In the genomic region with DNA sequence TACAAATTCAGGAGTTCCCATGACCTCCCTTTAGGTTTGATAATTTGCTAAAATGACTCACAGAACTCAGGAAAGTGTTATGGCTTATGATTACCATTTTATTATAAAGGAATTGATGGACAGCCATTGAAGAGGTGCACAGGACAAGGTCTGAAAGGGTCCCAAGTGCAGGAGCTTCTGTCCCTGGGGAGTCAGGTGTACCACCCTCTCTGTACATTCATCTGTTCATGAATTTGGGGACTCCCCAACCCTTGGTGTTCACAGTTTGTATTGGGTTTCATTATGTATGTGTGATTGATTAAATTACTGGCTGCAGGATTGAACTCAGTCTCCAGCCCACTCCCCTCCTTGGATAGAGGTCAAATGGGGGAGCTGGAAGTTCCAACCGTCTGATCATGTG, we compare ENCODE assay signal across 21 cellular contexts. TPM values are rescaled to one million over a fixed set of nuclear protein-coding genes. Genes with fewer than 3 reads are reported as not detected.
DNase-seq lines count a peak whose midpoint lies in the region; ATAC-seq and TF ChIP-seq lines count a peak whose summit lies in the region.
"Had no signal": no experiment of that assay in that cellular context is flagged by ENCODE, and none has a peak within 500 bp of the region (broad histone marks: within the 10 kb centered on the region; RNA-seq: fewer than 3 reads in every experiment).

No MANE protein-coding gene starts in this region.

- peak; percentile 69 to 81 for ATAC-seq in activated naive CD4-positive, alpha-beta T cell treated with anti-CD3 and anti-CD28 coated beads, Interleukin-2, amount 50 U/mL, for 72 hours
- ATAC-seq in activated CD8-positive, alpha-beta T cell treated with anti-CD3 and anti-CD28 coated beads for 36 hours: peak; percentile 69
- ATAC-seq in memory B cell (ENCODE audit: low read depth): no peak
- no peak for ATAC-seq in GM18517 (IDR thresholded peaks at IDR 0.05; ENCODE audit: unreplicated experiment)
- ATAC-seq: esophagus mucosa, heart left ventricle, HepG2, right cardiac atrium had no signal

- no peak for TF ChIP-seq CTCF in activated CD8-positive, alpha-beta T cell treated with anti-CD3 and anti-CD28 coated beads for 36 hours (IDR thresholded peaks at IDR 0.05)

- CTCF ChIA-PET in activated CD8-positive, alpha-beta T cell treated with anti-CD3 and anti-CD28 coated beads for 36 hours (lab: Charles Lee): interaction anchor here (1.0 to 1.6 kb wide), 3 partner anchors 10 to 58 kb away, joined by 3 to 7 read pairs (median 3); partner anchors contain the start of gene IL10RB

- no peak overlapping the region for H3K4me3 Mint-ChIP-seq in activated CD8-positive, alpha-beta T cell treated with anti-CD3 and anti-CD28 coated beads for 36 hours
- H3K4me3 Mint-ChIP-seq in memory B cell: no peak overlapping the region
- H3K4me3 Mint-ChIP-seq: endodermal cell had no signal

- peak overlapping the region; percentile 73 to 84 for H3K27ac Mint-ChIP-seq in activated naive CD4-positive, alpha-beta T cell treated with anti-CD3 and anti-CD28 coated beads, Interleukin-2, amount 50 U/mL, for 72 hours
- H3K27ac Mint-ChIP-seq in activated CD8-positive, alpha-beta T cell treated with anti-CD3 and anti-CD28 coated beads for 36 hours: peak overlapping the region; percentile 72
- H3K27ac Mint-ChIP-seq in memory B cell: peak overlapping the region; percentile 12
- H3K27ac Mint-ChIP-seq: endodermal cell had no signal

- POLR2A ChIA-PET in activated CD8-positive, alpha-beta T cell treated with anti-CD3 and anti-CD28 coated beads for 36 hours (lab: Charles Lee): interaction anchor here (0.7 to 1.9 kb wide), 6 partner anchors 10 to 188 kb away, joined by 3 to 6 read pairs (median 4); partner anchors contain the start of gene IL10RB

- peaks cover 35 to 60% of the 10 kb centered on the region in 2 donors for H3K36me3 Mint-ChIP-seq in activated naive CD4-positive, alpha-beta T cell treated with anti-CD3 and anti-CD28 coated beads, Interleukin-2, amount 50 U/mL, for 72 hours
- peaks cover 86% of the 10 kb centered on the region for H3K36me3 Mint-ChIP-seq in activated CD8-positive, alpha-beta T cell treated with anti-CD3 and anti-CD28 coated beads for 36 hours (ENCODE audit: low read depth)
- peaks cover 47% of the 10 kb centered on the region for H3K36me3 Mint-ChIP-seq in memory B cell

- H3K27me3 Mint-ChIP-seq in activated CD8-positive, alpha-beta T cell treated with anti-CD3 and anti-CD28 coated beads for 36 hours: no peaks in the 10 kb centered on the region
- H3K27me3 Mint-ChIP-seq in memory B cell: no peaks in the 10 kb centered on the region

- intact Hi-C loops in activated CD8-positive, alpha-beta T cell treated with anti-CD3 and anti-CD28 coated beads for 36 hours (cut with micrococcal nuclease): no loop called here

- H3K4me1 Mint-ChIP-seq in activated CD8-positive, alpha-beta T cell treated with anti-CD3 and anti-CD28 coated beads for 36 hours (ENCODE audit: low read depth): peaks cover 51% of the 10 kb centered on the region
- peaks cover 12% of the 10 kb centered on the region for H3K4me1 Mint-ChIP-seq in memory B cell

- H3K9me3 Mint-ChIP-seq in activated naive CD4-positive, alpha-beta T cell treated with anti-CD3 and anti-CD28 coated beads, Interleukin-2, amount 50 U/mL, for 72 hours: peaks cover 0 to 8% of the 10 kb centered on the region in 2 donors
- peaks cover 1% of the 10 kb centered on the region for H3K9me3 Mint-ChIP-seq in activated CD8-positive, alpha-beta T cell treated with anti-CD3 and anti-CD28 coated beads for 36 hours
- H3K9me3 Mint-ChIP-seq in memory B cell: no peaks in the 10 kb centered on the region

- DNase-seq in activated naive CD4-positive, alpha-beta T cell treated with anti-CD3 and anti-CD28 coated beads, Interleukin-2, amount 50 U/mL, for 72 hours (ENCODE audit: low spot score in 2 of 2): no peak
- DNase-seq in activated naive CD4-positive, alpha-beta T cell (lab: John Stamatoyannopoulos, UW): no peak
- no peak for DNase-seq in activated CD8-positive, alpha-beta T cell treated with anti-CD3 and anti-CD28 coated beads for 36 hours
- DNase-seq in memory B cell (ENCODE audit: low spot score in 2 of 2): no peak
- DNase-seq in inferior parietal cortex (ENCODE audit: extremely low spot score): no peak
- no peak for DNase-seq in stimulated activated CD4-positive, alpha-beta T cell treated with anti-CD3 and anti-CD28 coated beads, Interleukin-15, amount 100 ng/mL, for 24 hours
- DNase-seq: activated CD4-positive, CD25-positive, alpha-beta regulatory T cell treated with anti-CD3 and anti-CD28 coated beads, Interleukin-2, amount 50 U/mL, for 72 hours; activated gamma-delta T cell; anterior cingulate cortex; foreskin fibroblast; heart left ventricle; Karpas-422; NCI-H1436; NCI-H2081 treated with DMSO at 0.1 percent for 48 hours; NCI-H345; NCI-H82; right cardiac atrium had no signal

RNA-seq across cellular contexts. Expression of gene IL10RB, which starts 10.8 kb away (rescaled TPM):
- 10 to 100 TPM; 21.4 to 33.5 TPM for total RNA-seq in activated naive CD4-positive, alpha-beta T cell treated with anti-CD3 and anti-CD28 coated beads, Interleukin-2, amount 50 U/mL, for 72 hours
- 10 to 100 TPM; 25.0 to 30.5 TPM for total RNA-seq in activated CD8-positive, alpha-beta T cell treated with anti-CD3 and anti-CD28 coated beads for 36 hours

RNA-seq across cellular contexts. Expression of gene IFNAR2, which starts 25.7 kb away (rescaled TPM):
- total RNA-seq in activated naive CD4-positive, alpha-beta T cell treated with anti-CD3 and anti-CD28 coated beads, Interleukin-2, amount 50 U/mL, for 72 hours: 10 to 100 TPM; 42.2 to 44.4 TPM
- 10 to 100 TPM; 34.3 to 38.6 TPM for total RNA-seq in activated CD8-positive, alpha-beta T cell treated with anti-CD3 and anti-CD28 coated beads for 36 hours

Comparison
In these comparisons a context has a peak if more than half of its experiments do, and no peak if none do; other contexts are left out.
1. ATAC-seq: peak in activated naive CD4-positive, alpha-beta T cell treated with anti-CD3 and anti-CD28 coated beads, Interleukin-2, amount 50 U/mL, for 72 hours (2 of 2) and activated CD8-positive, alpha-beta T cell treated with anti-CD3 and anti-CD28 coated beads for 36 hours (single experiment); none in memory B cell (single experiment) and GM18517 (single experiment).
2. H3K27ac Mint-ChIP-seq: peak in every context shown above with its lines; median percentile 78 in activated naive CD4-positive, alpha-beta T cell treated with anti-CD3 and anti-CD28 coated beads, Interleukin-2, amount 50 U/mL, for 72 hours; 72 in activated CD8-positive, alpha-beta T cell treated with anti-CD3 and anti-CD28 coated beads for 36 hours; 12 in memory B cell.